ENCODE assay signal across 12 cellular contexts in genomic region chr16:87484487-87485331, GRCh38. TPM values are rescaled to one million over a fixed set of nuclear protein-coding genes. Genes with fewer than 3 reads are reported as not detected.
A peak's percentile ranks its signal among the peaks of the same experiment; 100 is the strongest.
DNase-seq lines count a peak whose midpoint lies in the region; ATAC-seq and TF ChIP-seq lines count a peak whose summit lies in the region.
"Had no signal": no experiment of that assay in that cellular context is flagged by ENCODE, and none has a peak within 500 bp of the region (broad histone marks: within the 10 kb centered on the region; RNA-seq: fewer than 3 reads in every experiment).

No MANE protein-coding gene starts in this region.

- H3K4me3 ChIP-seq in coronary artery (peak overlapping the region; percentile 14), mucosa of descending colon (no peak overlapping the region), upper lobe of right lung (no peak overlapping the region)
- H3K4me3 ChIP-seq: MG63, pancreas had no signal

- intact Hi-C loops in mucosa of descending colon (cut with DNase I, micrococcal nuclease), result no loop called here
- intact Hi-C loops in upper lobe of right lung (cut with DNase I), result no loop called here

- ATAC-seq in mucosa of descending colon (peak; percentile 13), upper lobe of right lung (no peak)

- H3K36me3 Mint-ChIP-seq in activated naive CD4-positive, alpha-beta T cell treated with anti-CD3 and anti-CD28 coated beads, Interleukin-2, amount 50 U/mL, for 24 hours, result peaks cover 6% of the 10 kb centered on the region

- H3K27me3 ChIP-seq in upper lobe of right lung, result no peaks in the 10 kb centered on the region
- H3K27me3 ChIP-seq: MG63, pancreas had no signal

- H3K9me3 Mint-ChIP-seq in activated naive CD4-positive, alpha-beta T cell treated with anti-CD3 and anti-CD28 coated beads, Interleukin-2, amount 50 U/mL, for 24 hours, result no peaks in the 10 kb centered on the region
- H3K9me3 Mint-ChIP-seq: HFFc6 had no signal

- peaks cover 85% of the 10 kb centered on the region for H3K4me1 Mint-ChIP-seq in activated naive CD4-positive, alpha-beta T cell treated with anti-CD3 and anti-CD28 coated beads, Interleukin-2, amount 50 U/mL, for 24 hours

- H3K27me3 Mint-ChIP-seq in activated naive CD4-positive, alpha-beta T cell treated with anti-CD3 and anti-CD28 coated beads, Interleukin-2, amount 50 U/mL, for 24 hours, result no peaks in the 10 kb centered on the region

- no peak for DNase-seq in activated naive CD4-positive, alpha-beta T cell treated with Interleukin-2 at 50 U/mL for 16 hours
- DNase-seq in coronary artery (ENCODE audit: low spot score) (no peak), mucosa of descending colon (no peak), upper lobe of right lung (no peak), NCI-H510A (lab: John Stamatoyannopoulos, UW) (no peak), DMS53 treated with DMSO at 0.1 percent for 48 hours (lab: John Stamatoyannopoulos, UW; ENCODE audit: unreplicated experiment) (no peak), Kasumi-1 (lab: John Stamatoyannopoulos, UW) (no peak)
- DNase-seq: activated gamma-delta T cell treated with Interleukin-2 at 50 U/mL for 16 hours, HFFc6, MG63, pancreas had no signal

- peak overlapping the region; percentile 77 for H3K4me3 Mint-ChIP-seq in activated naive CD4-positive, alpha-beta T cell treated with anti-CD3 and anti-CD28 coated beads, Interleukin-2, amount 50 U/mL, for 24 hours

- peak overlapping the region; percentile 94 for H3K27ac Mint-ChIP-seq in activated naive CD4-positive, alpha-beta T cell treated with anti-CD3 and anti-CD28 coated beads, Interleukin-2, amount 50 U/mL, for 24 hours
- H3K27ac Mint-ChIP-seq: HFFc6 had no signal

- TF ChIP-seq CTCF in coronary artery (IDR thresholded peaks at IDR 0.05) (no peak), mucosa of descending colon (IDR thresholded peaks at IDR 0.05) (no peak), upper lobe of right lung (IDR thresholded peaks at IDR 0.05) (no peak)

- H3K27ac ChIP-seq in coronary artery (peak overlapping the region in 1 of 2 donors; percentile 27), upper lobe of right lung (peak overlapping the region; percentile 24)

- H3K4me1 ChIP-seq in mucosa of descending colon (ENCODE audit: low read depth) (peaks cover 38% of the 10 kb centered on the region), upper lobe of right lung (peaks cover 55% of the 10 kb centered on the region)

- H3K36me3 ChIP-seq in mucosa of descending colon (ENCODE audit: low read depth) (no peaks in the 10 kb centered on the region), upper lobe of right lung (peaks cover 4% of the 10 kb centered on the region)
- H3K36me3 ChIP-seq: MG63, pancreas had no signal

- no peaks in the 10 kb centered on the region for H3K9me3 ChIP-seq in mucosa of descending colon
- H3K9me3 ChIP-seq in upper lobe of right lung, result no peaks in the 10 kb centered on the region
- H3K9me3 ChIP-seq: MG63, pancreas had no signal

RNA-seq across cellular contexts. Expression of gene ZCCHC14, which starts 8.1 kb away (rescaled TPM):
- total RNA-seq in mucosa of descending colon (10 to 100 TPM; 30.3 to 36.4 (median 32.3) TPM), upper lobe of right lung (27.2 TPM)
